24 cellular contexts compared by ENCODE assay signal in genomic region chr15:60152386-60152785, GRCh38.
DNase-seq lines count a peak whose midpoint lies in the region; ATAC-seq, FAIRE-seq and TF ChIP-seq lines count a peak whose summit lies in the region.
"Had no signal": no experiment of that assay in that cellular context is flagged by ENCODE, and none has a peak within 500 bp of the region (broad histone marks: within the 10 kb centered on the region; RNA-seq: fewer than 3 reads in every experiment).

No MANE protein-coding gene starts in this region.

- FAIRE-seq in K562 (lab: Jason Lieb, UNC) (no peak), small intestine (lab: Jason Lieb, UNC) (no peak)
- FAIRE-seq: A549, D721Med, GM12878, GM19239 had no signal

- H3K9me2 ChIP-seq in MM.1S (replicated peaks; ENCODE audit: insufficient read depth, low read length) = no peaks in the 10 kb centered on the region

- no peak overlapping the region for H3K4me3 ChIP-seq in MM.1S (ENCODE audit: low read length)
- no peak overlapping the region for H3K4me3 ChIP-seq in K562
- H3K4me3 ChIP-seq in small intestine (ENCODE audit: low read depth in 1 of 2, low read length in 2 of 2) = no peak overlapping the region
- H3K4me3 ChIP-seq: A549; BLaER1 treated with 17β-estradiol and CSF1 and Interleukin-3, amounts not matched to agents 10 nM and 100 nM; GM12878; GM23338 had no signal

- H3K9me3 ChIP-seq in MM.1S (replicated peaks; ENCODE audit: insufficient read depth, low read length) (no peaks in the 10 kb centered on the region), K562 (replicated peaks; ENCODE audit: control insufficient read depth, insufficient read depth, low read depth, low read length) (no peaks in the 10 kb centered on the region), small intestine (ENCODE audit: control insufficient read depth, low read depth) (no peaks in the 10 kb centered on the region)
- H3K9me3 ChIP-seq: A549; BE2C; BLaER1 treated with 17β-estradiol and CSF1 and Interleukin-3, amounts not matched to agents 10 nM and 100 nM had no signal

- 0% methylated on average over 4 of the region's 4 CpGs for WGBS in K562 (ENCODE audit: insufficient coverage, low coverage, missing lambda C conversion rate)
- WGBS in small intestine, 3 donors = 46 to 66% (median 50%) methylated on average over 4 of the region's 4 CpGs

- no peaks in the 10 kb centered on the region for H4K20me1 ChIP-seq in MM.1S (ENCODE audit: insufficient read depth, low read length)
- no peaks in the 10 kb centered on the region for H4K20me1 ChIP-seq in K562 (replicated peaks; ENCODE audit: control insufficient read depth, insufficient read depth, low read length)
- H4K20me1 ChIP-seq: BLaER1 treated with 17β-estradiol and CSF1 and Interleukin-3, amounts not matched to agents 10 nM and 100 nM had no signal

- TF ChIP-seq CTCF in MM.1S (IDR thresholded peaks at IDR 0.05; ENCODE audit: low read length) (no peak), K562 (IDR thresholded peaks at IDR 0.05 in 2 of 3, conservative IDR thresholded peaks at IDR 0.05 in 1 of 3; ENCODE audit: insufficient read depth in 2 of 3, low read depth in 1 of 3, low read length in 3 of 3) (no peak)

- no peaks in the 10 kb centered on the region for H3K4me1 ChIP-seq in MM.1S (ENCODE audit: low read length)
- H3K4me1 ChIP-seq in K562 (replicated peaks in 1 of 2; ENCODE audit: control insufficient read depth in 2 of 2, insufficient read depth in 2 of 2, low read length in 2 of 2) = no peaks in the 10 kb centered on the region
- H3K4me1 ChIP-seq in small intestine (ENCODE audit: control insufficient read depth in 2 of 2, insufficient read depth in 1 of 2, low read depth in 1 of 2, low read length in 1 of 2) = no peaks in the 10 kb centered on the region
- H3K4me1 ChIP-seq: A549, BE2C had no signal

- H3K9me1 ChIP-seq in K562 (ENCODE audit: control insufficient read depth, insufficient read depth, low read length) = no peaks in the 10 kb centered on the region

- H2AFZ ChIP-seq in MM.1S (ENCODE audit: low read length) = no peak overlapping the region
- no peak overlapping the region for H2AFZ ChIP-seq in K562 (ENCODE audit: low read depth, low read length)
- H2AFZ ChIP-seq: GM23338 had no signal

- no peak overlapping the region for H3K9ac ChIP-seq in MM.1S (ENCODE audit: low read length)
- no peak overlapping the region for H3K9ac ChIP-seq in K562 (ENCODE audit: insufficient read depth in 1 of 2, low read depth in 2 of 2, low read length in 2 of 2)
- H3K9ac ChIP-seq: BLaER1 treated with 17β-estradiol and CSF1 and Interleukin-3, amounts not matched to agents 10 nM and 100 nM had no signal

- no peak for TF ChIP-seq RAD21 in K562 (CRISPR knock-in tag; conservative IDR thresholded peaks at IDR 0.05 in 1 of 2, IDR thresholded peaks at IDR 0.05 in 1 of 2)

- H3K27me3 ChIP-seq in MM.1S (replicated peaks; ENCODE audit: insufficient read depth, low read length) (no peaks in the 10 kb centered on the region), K562 (ENCODE audit: control insufficient read depth in 2 of 2, insufficient read depth in 2 of 2, low read length in 2 of 2) (no peaks in the 10 kb centered on the region; a peak in 2 of 5 replicates), small intestine (ENCODE audit: control insufficient read depth in 2 of 2, insufficient read depth in 2 of 2, low read length in 2 of 2) (no peaks in the 10 kb centered on the region)
- H3K27me3 ChIP-seq: BLaER1 treated with 17β-estradiol and CSF1 and Interleukin-3, amounts not matched to agents 10 nM and 100 nM had no signal

- H3K4me2 ChIP-seq in MM.1S (ENCODE audit: low read depth, low read length) (no peak overlapping the region), K562 (ENCODE audit: insufficient read depth, low read length) (no peak overlapping the region)
- H3K4me2 ChIP-seq: A549; BLaER1 treated with 17β-estradiol and CSF1 and Interleukin-3, amounts not matched to agents 10 nM and 100 nM; GM23338 had no signal

- TF ChIP-seq EP300 in K562 (IDR thresholded peaks at IDR 0.05; ENCODE audit: low read length) = no peak

- H3K36me3 ChIP-seq in MM.1S (replicated peaks; ENCODE audit: insufficient read depth, low read length) (no peaks in the 10 kb centered on the region), K562 (ENCODE audit: control insufficient read depth, insufficient read depth, low read length) (no peaks in the 10 kb centered on the region), small intestine (ENCODE audit: control insufficient read depth in 2 of 2, insufficient read depth in 2 of 2, low read length in 2 of 2) (no peaks in the 10 kb centered on the region)
- H3K36me3 ChIP-seq: BE2C; BLaER1 treated with 17β-estradiol and CSF1 and Interleukin-3, amounts not matched to agents 10 nM and 100 nM had no signal

- no peaks in the 10 kb centered on the region for H3F3A ChIP-seq in MM.1S (ENCODE audit: insufficient read depth, low read length)

- CTCF ChIA-PET in K562 (lab: Yijun Ruan, JAX; ENCODE audit: low intra/inter-chr PET ratio) = no interaction called here

- ATAC-seq in K562 = no peak
- ATAC-seq in left ventricle myocardium superior = no peak
- ATAC-seq in GM21515 (IDR thresholded peaks at IDR 0.05; ENCODE audit: unreplicated experiment) = no peak
- ATAC-seq: A549, GM12878, GM23338, HCT116 had no signal

- DNase-seq in MM.1S (peak; percentile 15), K562 (ENCODE audit: extremely low read depth in 1 of 4, low spot score in 3 of 4) (no peak), small intestine (peak; percentile 21), left ventricle myocardium superior (no peak), HK-2 (ENCODE audit: unreplicated experiment) (no peak)
- DNase-seq: 8988T; ACHN; AML-193; BE2C; CD4-positive, alpha-beta T cell; CD8-positive, alpha-beta memory T cell; DMS 273 treated with DMSO at 0.1 percent for 48 hours; DMS79; EL; GDM1; H9 had no signal

- H3K27ac ChIP-seq in MM.1S (ENCODE audit: low read length) (no peak overlapping the region), K562 (ENCODE audit: extremely low read depth, low read depth, low read length) (no peak overlapping the region), small intestine (ENCODE audit: low read depth in 1 of 2, low read length in 1 of 2) (no peak overlapping the region)
- H3K27ac ChIP-seq: A549; BLaER1 treated with 17β-estradiol and CSF1 and Interleukin-3, amounts not matched to agents 10 nM and 100 nM had no signal

- no peak for TF ChIP-seq POLR2A in K562 (conservative IDR thresholded peaks at IDR 0.05)

- intact Hi-C loops in K562 (cut with micrococcal nuclease) (no loop called here), left ventricle myocardium superior (cut with micrococcal nuclease) (no loop called here)

- in situ Hi-C loops in K562 (cut with MboI) = no loop called here

- POLR2A ChIA-PET in K562 (lab: Yijun Ruan, JAX) = interaction anchor here (1.0 to 1.7 kb wide), 2 partner anchors 10 to 14 kb away, joined by 3 to 10 read pairs; no protein-coding TSS in a partner anchor

- no peaks in the 10 kb centered on the region for H3K79me2 ChIP-seq in MM.1S (ENCODE audit: low read length)
- no peaks in the 10 kb centered on the region for H3K79me2 ChIP-seq in K562 (ENCODE audit: control insufficient read depth, insufficient read depth, low read length)

- BruUV-seq in K562 (replicated peaks; lab: Mats Ljungman, UMichigan) = no TSS peak

TF ChIP-seq in K562, 482 proteins besides CTCF, POLR2A, EP300 and RAD21:
- TF ChIP-seq ZKSCAN8 (CRISPR knock-in tag; IDR thresholded peaks at IDR 0.05) (no peak), NFE2 (IDR thresholded peaks at IDR 0.05; ENCODE audit: low read depth) (no peak), ZNF444 (CRISPR knock-in tag; IDR thresholded peaks at IDR 0.05) (no peak), RCOR1 (IDR thresholded peaks at IDR 0.05; ENCODE audit: borderline replicate concordance in 1 of 2, low read depth in 2 of 2, low read length in 2 of 2) (no peak), RBM25 (IDR thresholded peaks at IDR 0.05; ENCODE audit: low read depth, low read length, severe bottlenecking) (peak; percentile 31)

Comparison
In these comparisons a context has a peak if more than half of its experiments do, and no peak if none do; other contexts are left out.
1. DNase-seq: peak in MM.1S (single experiment) and small intestine (single experiment); none in K562 (0 of 4), left ventricle myocardium superior (single experiment) and HK-2 (single experiment).